In genomic region chr7:97851725-97852124, GRCh38 we compare ENCODE assay signal across 18 cellular contexts. TPM values are rescaled to one million over a fixed set of nuclear protein-coding genes. Genes with fewer than 3 reads are reported as not detected.
A peak's percentile ranks its signal among the peaks of the same experiment; 100 is the strongest.
DNase-seq lines count a peak whose midpoint lies in the region; ATAC-seq and TF ChIP-seq lines count a peak whose summit lies in the region.
"Had no signal": no experiment of that assay in that cellular context is flagged by ENCODE, and none has a peak within 500 bp of the region (broad histone marks: within the 10 kb centered on the region; RNA-seq: fewer than 3 reads in every experiment).

No MANE protein-coding gene starts in this region.

- in situ Hi-C loops in gastrocnemius medialis (cut with MboI; ENCODE audit: low sequenced_read_pairs in 4 of 4), result no loop called here

- peak; percentile 42 for DNase-seq in GM04503 (ENCODE audit: low read depth)
- DNase-seq in choroid plexus epithelial cell (ENCODE audit: low read depth), result peak; percentile 6
- no peak for DNase-seq in left cardiac atrium
- DNase-seq in gastrocnemius medialis, result peak in 1 of 2 donors; percentile 22
- no peak for DNase-seq in SIG-M5 treated with dmso at 0.1 percent for 504 hours (lab: John Stamatoyannopoulos, UW; ENCODE audit: unreplicated experiment)
- DNase-seq in dermis blood vessel endothelial cell, result no peak
- DNase-seq in ovary, result no peak
- DNase-seq: activated CD8-positive, alpha-beta T cell treated with anti-CD3 and anti-CD28 coated beads for 36 hours; activated T-cell treated with anti-CD3 and anti-CD28 coated beads, Interleukin-2, amount 50 U/mL, for 4 hours; brain microvascular endothelial cell; H7; NCI-H1092; NCI-H524 treated with DMSO at 0.1 percent for 48 hours; stimulated activated CD4-positive, alpha-beta T cell treated with anti-CD3 and anti-CD28 coated beads, Interleukin-2, amount 100 ng/mL, for 24 hours; stimulated activated naive CD8-positive, alpha-beta T cell treated with anti-CD3 and anti-CD28 coated beads, Interleukin-15, amount 100 ng/mL, for 72 hours had no signal

- no peak for TF ChIP-seq POLR2A in gastrocnemius medialis (IDR thresholded peaks at IDR 0.05)
- TF ChIP-seq POLR2A in ovary (IDR thresholded peaks at IDR 0.05), result no peak

- H3K4me1 ChIP-seq in gastrocnemius medialis, result no peaks in the 10 kb centered on the region
- no peaks in the 10 kb centered on the region for H3K4me1 ChIP-seq in ovary (ENCODE audit: insufficient read depth)

- H3K4me3 ChIP-seq in choroid plexus epithelial cell (ENCODE audit: low read depth, low read length) (no peak overlapping the region), gastrocnemius medialis (no peak overlapping the region), ovary (no peak overlapping the region)

- H3K27ac ChIP-seq in gastrocnemius medialis (no peak overlapping the region), ovary (no peak overlapping the region)
- H3K27ac ChIP-seq: brain microvascular endothelial cell, HL-60 had no signal

- intact Hi-C loops in left cardiac atrium (cut with DNase I) (no loop called here), gastrocnemius medialis (cut with DNase I; ENCODE audit: low total_unique reads) (no loop called here), ovary (cut with DNase I) (no loop called here)

- no peak for TF ChIP-seq CTCF in choroid plexus epithelial cell (conservative IDR thresholded peaks at IDR 0.05; ENCODE audit: low read depth, low read length)
- no peak for TF ChIP-seq CTCF in gastrocnemius medialis (IDR thresholded peaks at IDR 0.05 in 4 of 5, conservative IDR thresholded peaks at IDR 0.05 in 1 of 5)
- no peak for TF ChIP-seq CTCF in ovary (IDR thresholded peaks at IDR 0.05)

- H3K36me3 ChIP-seq in gastrocnemius medialis (no peaks in the 10 kb centered on the region), ovary (no peaks in the 10 kb centered on the region)

- 61 to 73% (median 67%) methylated on average over 2 of the region's 2 CpGs for WGBS in ovary, 3 donors

- ATAC-seq in left cardiac atrium (peak; percentile 41 to 65), gastrocnemius medialis (peak; percentile 33 to 75), SK-N-SH treated with all-trans-retinoic acid at 6 μM for 48 hours (no peak)
- ATAC-seq: activated CD8-positive, alpha-beta T cell treated with anti-CD3 and anti-CD28 coated beads for 36 hours; activated naive CD4-positive, alpha-beta T cell treated with anti-CD3 and anti-CD28 coated beads, Interleukin-2, amount 50 U/mL, for 72 hours; activated T-cell treated with anti-CD3 and anti-CD28 coated beads, Interleukin-2, amount 50 U/mL, for 4 hours; stimulated activated naive CD8-positive, alpha-beta T cell treated with anti-CD3 and anti-CD28 coated beads, Interleukin-15, amount 100 ng/mL, for 72 hours had no signal

- H3K9me3 ChIP-seq in gastrocnemius medialis (no peaks in the 10 kb centered on the region), ovary (no peaks in the 10 kb centered on the region)

- TF ChIP-seq EP300 in ovary (IDR thresholded peaks at IDR 0.05), result no peak

- H3K27me3 ChIP-seq in gastrocnemius medialis (no peaks in the 10 kb centered on the region), ovary (no peaks in the 10 kb centered on the region)
- H3K27me3 ChIP-seq: brain microvascular endothelial cell had no signal

TF ChIP-seq in SK-N-SH treated with all-trans-retinoic acid at 6 μM for 48 hours, 23 proteins besides CTCF, POLR2A, EP300 and RAD21:
- no peak for TF ChIP-seq CREB5 (CRISPR knock-in tag; IDR thresholded peaks at IDR 0.05; ENCODE audit: low read depth)
- TF ChIP-seq ISL1 (CRISPR knock-in tag; IDR thresholded peaks at IDR 0.05), result no peak
- TF ChIP-seq GLIS3 (CRISPR knock-in tag; IDR thresholded peaks at IDR 0.05), result no peak
- no peak for TF ChIP-seq SNAI2 (CRISPR knock-in tag; IDR thresholded peaks at IDR 0.05)
- TF ChIP-seq TSHZ2 (CRISPR knock-in tag; IDR thresholded peaks at IDR 0.05), result no peak
- TF ChIP-seq TOX (CRISPR knock-in tag; IDR thresholded peaks at IDR 0.05; ENCODE audit: borderline replicate concordance), result no peak
- no peak for TF ChIP-seq PPARA (CRISPR knock-in tag; IDR thresholded peaks at IDR 0.05; ENCODE audit: borderline replicate concordance)
- no peak for TF ChIP-seq POU6F1 (CRISPR knock-in tag; IDR thresholded peaks at IDR 0.05; ENCODE audit: borderline replicate concordance, low read depth)
- TF ChIP-seq RARB (CRISPR knock-in tag; IDR thresholded peaks at IDR 0.05), result no peak

RNA-seq across cellular contexts. Expression of gene ASNS, which starts 20.5 kb away (rescaled TPM):
- total RNA-seq in left cardiac atrium, result 10 to 100 TPM; 10.1 to 17.9 TPM
- total RNA-seq in gastrocnemius medialis, result 1 to 10 TPM in 3 of 4 donors, under 1 TPM in 1; 0.88 to 2.4 (median 2.1) TPM
- 3.4 and 7.7 TPM in 2 replicates for total RNA-seq in dermis blood vessel endothelial cell
- total RNA-seq in ovary, result 100 to 1,000 TPM in 1 of 7 donors, 10 to 100 TPM in 4, 1 to 10 TPM in 2; 7.5 to 216 (median 13.5) TPM
- polyA plus RNA-seq in ovary, result 10 to 100 TPM; 13.3 to 24.8 TPM

Comparison
In these comparisons a context has a peak if more than half of its experiments do, and no peak if none do; other contexts are left out.
1. DNase-seq: peak in GM04503 (single experiment) and choroid plexus epithelial cell (single experiment); none in left cardiac atrium (single experiment), SIG-M5 treated with dmso at 0.1 percent for 504 hours (single experiment), dermis blood vessel endothelial cell (single experiment) and ovary (0 of 5).